Comparison of ENCODE assay signal across 12 cellular contexts in genomic region chr6:1382883-1383728, GRCh38.
A peak's percentile ranks its signal among the peaks of the same experiment; 100 is the strongest.
DNase-seq lines count a peak whose midpoint lies in the region; ATAC-seq lines count a peak whose summit lies in the region.
"Had no signal": no experiment of that assay in that cellular context is flagged by ENCODE, and none has a peak within 500 bp of the region (broad histone marks: within the 10 kb centered on the region; RNA-seq: fewer than 3 reads in every experiment).

No MANE protein-coding gene starts in this region.

- peaks cover 29 to 53% of the 10 kb centered on the region in 2 donors for H3K4me1 Mint-ChIP-seq in stimulated activated naive B cell treated with anti-CD40 and anti-IgM and Interleukin-4, amounts not matched to agents 10 μg/mL and 1 μg/mL and 100 μg/mL, for 72 hours

- no peaks in the 10 kb centered on the region for H3K9me3 Mint-ChIP-seq in stimulated activated naive B cell treated with anti-CD40 and anti-IgM and Interleukin-4, amounts not matched to agents 10 μg/mL and 1 μg/mL and 100 μg/mL, for 72 hours

- peaks cover 0 to 4% of the 10 kb centered on the region in 2 donors for H3K36me3 Mint-ChIP-seq in stimulated activated naive B cell treated with anti-CD40 and anti-IgM and Interleukin-4, amounts not matched to agents 10 μg/mL and 1 μg/mL and 100 μg/mL, for 72 hours

- no peak for ATAC-seq in stimulated activated naive B cell treated with anti-CD40 and anti-IgM and Interleukin-4, amounts not matched to agents 10 μg/mL and 1 μg/mL and 100 μg/mL, for 72 hours (replicated peaks)
- no peak for ATAC-seq in GM18511 (IDR thresholded peaks at IDR 0.05; ENCODE audit: unreplicated experiment)

- H3K27ac Mint-ChIP-seq in stimulated activated naive B cell treated with anti-CD40 and anti-IgM and Interleukin-4, amounts not matched to agents 10 μg/mL and 1 μg/mL and 100 μg/mL, for 72 hours = peak overlapping the region; percentile 75

- peak overlapping the region; percentile 13 to 52 for H3K4me3 Mint-ChIP-seq in stimulated activated naive B cell treated with anti-CD40 and anti-IgM and Interleukin-4, amounts not matched to agents 10 μg/mL and 1 μg/mL and 100 μg/mL, for 72 hours

- peak; percentile 63 for DNase-seq in activated CD8-positive, alpha-beta memory T cell treated with anti-CD3 and anti-CD28 coated beads for 24 hours
- no peak for DNase-seq in activated CD8-positive, alpha-beta memory T cell treated with anti-CD3 and anti-CD28 coated beads, Interleukin-2, amount 50 U/mL, for 4 hours
- peak; percentile 21 for DNase-seq in left kidney (ENCODE audit: low read depth, low spot score)
- DNase-seq in stimulated activated naive B cell treated with anti-CD40 and anti-IgM and Interleukin-4, amounts not matched to agents 10 μg/mL and 1 μg/mL and 100 μg/mL, for 72 hours = no peak
- no peak for DNase-seq in NCI-H1048 (lab: John Stamatoyannopoulos, UW)
- no peak for DNase-seq in NAMALWA (ENCODE audit: low spot score)
- DNase-seq: Calu3, hypothalamus, mucosa of descending colon, MV-4-11 had no signal

- H3K27ac ChIP-seq in cingulate gyrus (ENCODE audit: low read depth, low read length) = peak overlapping the region; percentile 60

- H3K27me3 Mint-ChIP-seq in stimulated activated naive B cell treated with anti-CD40 and anti-IgM and Interleukin-4, amounts not matched to agents 10 μg/mL and 1 μg/mL and 100 μg/mL, for 72 hours = peaks cover 55 to 86% of the 10 kb centered on the region in 2 donors

Comparison
In these comparisons a context has a peak if more than half of its experiments do, and no peak if none do; other contexts are left out.
1. DNase-seq: peak in activated CD8-positive, alpha-beta memory T cell treated with anti-CD3 and anti-CD28 coated beads for 24 hours (single experiment) and left kidney (single experiment); none in activated CD8-positive, alpha-beta memory T cell treated with anti-CD3 and anti-CD28 coated beads, Interleukin-2, amount 50 U/mL, for 4 hours (single experiment), stimulated activated naive B cell treated with anti-CD40 and anti-IgM and Interleukin-4, amounts not matched to agents 10 μg/mL and 1 μg/mL and 100 μg/mL, for 72 hours (single experiment), NCI-H1048 (single experiment) and NAMALWA (single experiment).